Comparison of ENCODE assay signal across 10 cellular contexts in genomic region chr2:238238766-238239551, GRCh38. TPM values are rescaled to one million over a fixed set of nuclear protein-coding genes. Genes with fewer than 3 reads are reported as not detected.
DNase-seq lines count a peak whose midpoint lies in the region; ATAC-seq and TF ChIP-seq lines count a peak whose summit lies in the region.
"Had no signal": no experiment of that assay in that cellular context is flagged by ENCODE, and none has a peak within 500 bp of the region (broad histone marks: within the 10 kb centered on the region; RNA-seq: fewer than 3 reads in every experiment).

No MANE protein-coding gene starts in this region.

- 46% methylated on average over 45 of the region's 77 CpGs for WGBS in mesenchymal stem cell
- 51% methylated on average over 28 of the region's 77 CpGs; no CpG with 5 or more reads in 1 of the 2 donors for WGBS in transverse colon (ENCODE audit: low coverage in 1 of 2), 2 donors

- no peak overlapping the region for H3K27ac Mint-ChIP-seq in activated naive CD4-positive, alpha-beta T cell treated with anti-CD3 and anti-CD28 coated beads, Interleukin-2, amount 50 U/mL, for 24 hours

- H3K4ac ChIP-seq in mesenchymal stem cell (ENCODE audit: low read depth in 1 of 2, low read length in 2 of 2), result no peak overlapping the region

- peaks cover 7% of the 10 kb centered on the region for H3K4me1 Mint-ChIP-seq in activated naive CD4-positive, alpha-beta T cell treated with anti-CD3 and anti-CD28 coated beads, Interleukin-2, amount 50 U/mL, for 24 hours

- no peak for TF ChIP-seq POLR2A in transverse colon (IDR thresholded peaks at IDR 0.05)

- H2AK5ac ChIP-seq in mesenchymal stem cell (ENCODE audit: low read length, severe bottlenecking), result no peak overlapping the region

- peak; percentile 3 for ATAC-seq in GM19023 (IDR thresholded peaks at IDR 0.05; ENCODE audit: unreplicated experiment)
- no peak for ATAC-seq in GM19328 (IDR thresholded peaks at IDR 0.05; ENCODE audit: unreplicated experiment)

- H3K4me3 Mint-ChIP-seq in activated naive CD4-positive, alpha-beta T cell treated with anti-CD3 and anti-CD28 coated beads, Interleukin-2, amount 50 U/mL, for 24 hours, result peak overlapping the region; percentile 65

- H3K9ac ChIP-seq in mesenchymal stem cell (ENCODE audit: low read length), result no peak overlapping the region

- no TSS peak for BruUV-seq in A673 (replicated peaks; lab: Mats Ljungman, UMichigan)

- DNase-seq in A673 (ENCODE audit: low spot score) (peak; percentile 60), NCI-H69 (lab: John Stamatoyannopoulos, UW) (peak; percentile 70), mesenchymal stem cell (no peak), transverse colon (peak; percentile 43), NK-92 (lab: John Stamatoyannopoulos, UW; ENCODE audit: unreplicated experiment) (no peak)

- peak overlapping the region; percentile 66 for H4K91ac ChIP-seq in mesenchymal stem cell (ENCODE audit: low read length)

- no peak overlapping the region for H3K14ac ChIP-seq in mesenchymal stem cell (ENCODE audit: low read length in 2 of 2)

- H3K9me3 ChIP-seq in A673 (ENCODE audit: low read depth, low read length, poor library complexity, severe bottlenecking) (no peaks in the 10 kb centered on the region), mesenchymal stem cell (ENCODE audit: control insufficient read depth, low read length) (no peaks in the 10 kb centered on the region), transverse colon (no peaks in the 10 kb centered on the region)
- H3K9me3 ChIP-seq: thyroid gland had no signal

- no peaks in the 10 kb centered on the region for H3K79me1 ChIP-seq in mesenchymal stem cell (replicated peaks; ENCODE audit: low read length, poor library complexity, severe bottlenecking)

- H2BK5ac ChIP-seq in mesenchymal stem cell (ENCODE audit: low read depth, low read length, poor library complexity, severe bottlenecking), result no peak overlapping the region

- in situ Hi-C loops in transverse colon (cut with MboI; ENCODE audit: low pct_ligation_motif_present in 1 of 4, low pct_unique_long_range_greater_than_20kb in 1 of 4, low sequenced_read_pairs in 3 of 4), result no loop called here

- no peak overlapping the region for H2BK12ac ChIP-seq in mesenchymal stem cell (ENCODE audit: low read length in 2 of 2)

- H3K4me3 ChIP-seq in A673 (ENCODE audit: low read depth, low read length, poor library complexity, severe bottlenecking), result peak overlapping the region; percentile 71
- peak overlapping the region in 1 of 2 experiments; percentile 79 for H3K4me3 ChIP-seq in mesenchymal stem cell (ENCODE audit: insufficient read depth in 1 of 2, low read depth in 1 of 2, low read length in 2 of 2)
- H3K4me3 ChIP-seq in transverse colon, result peak overlapping the region in 3 of 4 donors; percentile 64 to 89 (median 84)

- H3K4me1 ChIP-seq in A673 (ENCODE audit: insufficient read depth, low read length, poor library complexity, severe bottlenecking) (peaks cover 15% of the 10 kb centered on the region), mesenchymal stem cell (ENCODE audit: control insufficient read depth, insufficient read depth, low read depth, low read length) (peaks cover 26% of the 10 kb centered on the region), transverse colon (peaks cover 23 to 51% (median 40%) of the 10 kb centered on the region in 4 donors)

- CTCF ChIA-PET in A673 (lab: Charles Lee), result no interaction called here

- H3K9me3 Mint-ChIP-seq in activated naive CD4-positive, alpha-beta T cell treated with anti-CD3 and anti-CD28 coated beads, Interleukin-2, amount 50 U/mL, for 24 hours, result no peaks in the 10 kb centered on the region

- H3K27me3 ChIP-seq in A673 (replicated peaks; ENCODE audit: insufficient read depth, low read depth, low read length, poor library complexity) (no peaks in the 10 kb centered on the region), mesenchymal stem cell (ENCODE audit: control insufficient read depth in 1 of 2, insufficient read depth in 1 of 2, low read length in 2 of 2) (peaks cover 44 to 51% of the 10 kb centered on the region in 2 experiments), transverse colon (peaks cover 8% of the 10 kb centered on the region)
- H3K27me3 ChIP-seq: thyroid gland had no signal

- no peaks in the 10 kb centered on the region for H3K36me3 ChIP-seq in A673 (ENCODE audit: insufficient read depth, low read length, poor library complexity, severe bottlenecking)
- no peaks in the 10 kb centered on the region for H3K36me3 ChIP-seq in mesenchymal stem cell (ENCODE audit: control insufficient read depth in 1 of 2, insufficient read depth in 2 of 2, low read depth in 1 of 2, low read length in 2 of 2)
- H3K36me3 ChIP-seq in transverse colon, result no peaks in the 10 kb centered on the region
- H3K36me3 ChIP-seq: thyroid gland had no signal

- POLR2A ChIA-PET in A673 (lab: Charles Lee; ENCODE audit: low non-redundant PET), result interaction anchor here (0.6 kb wide), 2 partner anchors 10 to 80 kb away, joined by 3 to 4 read pairs; no protein-coding TSS in a partner anchor

- H2BK15ac ChIP-seq in mesenchymal stem cell (ENCODE audit: low read depth, poor library complexity, severe bottlenecking), result peak overlapping the region; percentile 34

- intact Hi-C loops in A673 (cut with micrococcal nuclease; ENCODE audit: unreplicated experiment) (no loop called here), transverse colon (cut with DNase I; ENCODE audit: low total_unique reads) (no loop called here)

- H3K27ac ChIP-seq in A673 (ENCODE audit: low read depth, low read length, poor library complexity, severe bottlenecking), result no peak overlapping the region
- no peak overlapping the region for H3K27ac ChIP-seq in mesenchymal stem cell (ENCODE audit: low read length, poor library complexity, severe bottlenecking)
- H3K27ac ChIP-seq in transverse colon, result peak overlapping the region in 3 of 4 donors; percentile 84 to 89 (median 87)
- H3K27ac ChIP-seq: epithelial cell of prostate, thyroid gland had no signal

- H3K4me2 ChIP-seq in mesenchymal stem cell (ENCODE audit: low read length, poor library complexity, severe bottlenecking), result peak overlapping the region; percentile 95

- TF ChIP-seq EP300 in transverse colon (IDR thresholded peaks at IDR 0.05; ENCODE audit: low read depth), result no peak

- no peak overlapping the region for H3K18ac ChIP-seq in mesenchymal stem cell (ENCODE audit: low read depth in 1 of 2, low read length in 2 of 2)

- no peak overlapping the region for H3K23ac ChIP-seq in mesenchymal stem cell (ENCODE audit: low read length in 2 of 2)

- H2BK120ac ChIP-seq in mesenchymal stem cell (ENCODE audit: low read depth, low read length), result no peak overlapping the region

- TF ChIP-seq CTCF in A673 (conservative IDR thresholded peaks at IDR 0.05; ENCODE audit: low read depth, low read length) (peak; percentile 38), transverse colon (IDR thresholded peaks at IDR 0.05) (no peak)

- no peak overlapping the region for H2AFZ ChIP-seq in mesenchymal stem cell (ENCODE audit: low read depth, low read length)

- H3K27me3 Mint-ChIP-seq in activated naive CD4-positive, alpha-beta T cell treated with anti-CD3 and anti-CD28 coated beads, Interleukin-2, amount 50 U/mL, for 24 hours, result peaks cover 6% of the 10 kb centered on the region

- H4K8ac ChIP-seq in mesenchymal stem cell (ENCODE audit: low read length), result peak overlapping the region; percentile 13

- H3K36me3 Mint-ChIP-seq in activated naive CD4-positive, alpha-beta T cell treated with anti-CD3 and anti-CD28 coated beads, Interleukin-2, amount 50 U/mL, for 24 hours, result no peaks in the 10 kb centered on the region

RNA-seq across cellular contexts. Expression of gene HES6, which starts 0.9 kb away (rescaled TPM):
- total RNA-seq in A673 (2021), result 17.2 and 26.9 TPM in 2 replicates
- 3.5 TPM for polyA plus RNA-seq in mesenchymal stem cell (2013, experiment 1 of 2)
- 2.9 TPM for polyA plus RNA-seq in mesenchymal stem cell (2013, experiment 2 of 2)
- total RNA-seq in transverse colon, result 10 to 100 TPM; 15.0 to 94.5 (median 31.7) TPM

RNA-seq across cellular contexts. Expression of gene ILKAP, which starts 35.5 kb away (rescaled TPM):
- total RNA-seq in A673 (2021), result 65.1 and 71.6 TPM in 2 replicates
- 19.8 TPM for polyA plus RNA-seq in mesenchymal stem cell (2013, experiment 1 of 2)
- 20.1 TPM for polyA plus RNA-seq in mesenchymal stem cell (2013, experiment 2 of 2)
- total RNA-seq in transverse colon, result 10 to 100 TPM; 16.3 to 40.0 (median 32.1) TPM

RNA-seq across cellular contexts. Expression of gene PER2, which starts 49.5 kb away (rescaled TPM):
- total RNA-seq in A673 (2021) (6.8 and 7.5 TPM in 2 replicates), transverse colon (10 to 100 TPM; 19.1 to 67.3 (median 32.3) TPM)
- polyA plus RNA-seq in mesenchymal stem cell (2013, experiment 1 of 2), result 1.1 TPM
- 1.1 TPM for polyA plus RNA-seq in mesenchymal stem cell (2013, experiment 2 of 2)

Comparison
In these comparisons a context has a peak if more than half of its experiments do, and no peak if none do; other contexts are left out.
1. DNase-seq: peak in A673 (single experiment), NCI-H69 (single experiment) and transverse colon (single experiment); none in mesenchymal stem cell (single experiment) and NK-92 (single experiment).
2. H3K27ac ChIP-seq: peak in transverse colon (3 of 4); none in A673 (single experiment) and mesenchymal stem cell (single experiment).